ENCODE assay signal across 12 cellular contexts in the genomic region with DNA sequence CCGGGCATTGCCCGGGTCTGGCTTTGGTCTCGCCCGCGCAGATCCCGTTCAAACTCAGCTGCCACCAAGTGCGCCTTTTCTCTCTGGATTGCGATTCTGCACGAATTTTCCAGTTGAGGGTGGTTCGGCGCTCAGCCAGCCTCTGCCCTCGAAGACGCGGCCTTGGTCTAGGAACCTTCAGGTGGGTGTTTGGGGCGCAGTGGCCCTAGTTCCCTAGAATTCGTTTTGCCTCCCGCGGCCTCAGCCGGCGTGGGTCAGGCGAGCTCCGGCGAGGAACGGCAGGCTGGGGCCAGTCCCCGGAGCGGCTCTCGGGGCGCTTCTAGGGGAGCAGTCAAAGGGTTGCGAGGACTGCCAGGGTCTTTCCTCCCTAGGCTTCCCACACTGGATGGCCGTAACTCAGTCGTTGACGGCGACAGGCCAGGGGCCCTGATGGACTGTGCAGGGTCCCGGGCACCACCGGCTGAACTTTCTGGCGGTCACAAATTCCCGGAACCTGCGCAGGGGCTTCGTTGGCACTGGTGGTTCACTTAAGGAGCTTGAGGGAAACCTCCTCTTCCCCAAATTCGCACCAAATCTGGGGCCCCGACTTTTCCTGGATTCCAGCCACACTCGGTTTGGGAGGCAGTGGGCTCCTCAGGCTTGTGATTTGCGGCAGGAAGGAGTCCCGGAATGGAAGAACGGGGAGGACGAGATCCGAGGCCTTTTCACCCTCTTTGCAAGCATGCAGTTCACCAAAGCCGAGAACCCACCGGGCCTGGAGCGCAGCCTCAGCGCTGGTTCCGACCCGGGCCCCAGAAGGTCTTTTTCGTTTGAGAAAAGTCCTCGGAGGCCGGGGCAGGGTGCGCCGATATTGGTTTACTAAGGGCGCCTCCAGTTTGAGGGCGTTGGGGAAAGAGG. TPM values are rescaled to one million over a fixed set of nuclear protein-coding genes. Genes with fewer than 3 reads are reported as not detected.
DNase-seq lines count a peak whose midpoint lies in the region; ATAC-seq and TF ChIP-seq lines count a peak whose summit lies in the region.
"Had no signal": no experiment of that assay in that cellular context is flagged by ENCODE, and none has a peak within 500 bp of the region (broad histone marks: within the 10 kb centered on the region; RNA-seq: fewer than 3 reads in every experiment).

No MANE protein-coding gene starts in this region.

- no peak overlapping the region for H4K5ac ChIP-seq in H9 (ENCODE audit: insufficient read length, low read depth, low read length)

- no peaks in the 10 kb centered on the region for H3K9me3 ChIP-seq in H9 (ENCODE audit: control insufficient read depth, low read depth, low read length)
- no peaks in the 10 kb centered on the region for H3K9me3 ChIP-seq in iPS-15b (ENCODE audit: control insufficient read depth, insufficient read depth, low read length)
- H3K9me3 ChIP-seq in skeletal muscle tissue (ENCODE audit: control insufficient read depth in 3 of 3, low read length in 3 of 3): no peaks in the 10 kb centered on the region
- H3K9me3 ChIP-seq: SJSA1 had no signal

- H2BK12ac ChIP-seq in H9 (ENCODE audit: insufficient read length, low read depth, low read length): no peak overlapping the region

- CTCF ChIA-PET in WTC11 (lab: Charles Lee): interaction anchor here (6.6 kb wide), 2 partner anchors 38 to 44 kb away, joined by 79 to 201 read pairs; no protein-coding TSS in a partner anchor

- no peak overlapping the region for H3K4ac ChIP-seq in H9 (ENCODE audit: low read depth, low read length)

- in situ Hi-C loops in GM13977 (cut with MboI; ENCODE audit: low pct_unique_long_range_greater_than_20kb, low sequenced_read_pairs, unreplicated experiment): no loop called here

- no peak overlapping the region for H4K91ac ChIP-seq in H9 (ENCODE audit: insufficient read length, low read depth, low read length)

- peak overlapping the region; percentile 89 for H3K4me2 ChIP-seq in H9 (ENCODE audit: insufficient read depth, insufficient read length, low read length)

- H3K23me2 ChIP-seq in H9 (ENCODE audit: insufficient read length, low read depth, low read length, poor library complexity, severe bottlenecking): peaks cover 21% of the 10 kb centered on the region

- no peak overlapping the region for H4K8ac ChIP-seq in H9 (replicated peaks; ENCODE audit: insufficient read length, low read depth, low read length)

- POLR2A ChIA-PET in WTC11 (lab: Charles Lee): no interaction called here

- no peak for TF ChIP-seq CTCF in H9 (conservative IDR thresholded peaks at IDR 0.05)
- no peak for TF ChIP-seq CTCF in WTC11 (IDR thresholded peaks at IDR 0.05)
- TF ChIP-seq CTCF in GM13977 (IDR thresholded peaks at IDR 0.05; ENCODE audit: extremely low read depth, insufficient read depth, missing control alignments): no peak

- WGBS in H9 (ENCODE audit: extremely low coverage, insufficient read length, low lambda C conversion rate): no CpG with 5 or more reads among the region's 60 CpGs

- H4K20me1 ChIP-seq in H9 (ENCODE audit: control insufficient read depth, insufficient read depth, insufficient read length): no peaks in the 10 kb centered on the region

- no peak overlapping the region for H2BK20ac ChIP-seq in H9 (ENCODE audit: low read depth, low read length, poor library complexity, severe bottlenecking)

- peak overlapping the region; percentile 41 for H3K4me3 ChIP-seq in iPS-15b (ENCODE audit: low read depth, low read length)
- H3K4me3 ChIP-seq in skeletal muscle tissue (ENCODE audit: low read length in 3 of 3): peak overlapping the region in 2 of 3 donors; percentile 6 to 55

- H3K4me1 ChIP-seq in H9 (ENCODE audit: insufficient read depth, low read length) (peaks cover 2% of the 10 kb centered on the region; the same call in 1 of the 2 replicates), iPS-15b (ENCODE audit: control insufficient read depth, insufficient read depth, low read length) (peaks cover 13% of the 10 kb centered on the region), skeletal muscle tissue (ENCODE audit: control insufficient read depth in 3 of 3, insufficient read depth in 3 of 3, low read length in 3 of 3) (peaks cover 9 to 19% (median 14%) of the 10 kb centered on the region in 3 donors)

- no peak overlapping the region for H2BK15ac ChIP-seq in H9 (ENCODE audit: low read depth, low read length)

- H3K18ac ChIP-seq in H9 (ENCODE audit: insufficient read length, low read depth, low read length): no peak overlapping the region

- H3K9ac ChIP-seq in H9 (ENCODE audit: extremely low read depth, insufficient read length, low read length) (no peak overlapping the region), iPS-15b (ENCODE audit: low read depth, low read length) (no peak overlapping the region), skeletal muscle tissue (ENCODE audit: low read depth in 1 of 3, low read length in 3 of 3) (no peak overlapping the region)

- no peak overlapping the region for H3K27ac Mint-ChIP-seq in H9
- no peak overlapping the region for H3K27ac Mint-ChIP-seq in WTC11

- no peak overlapping the region for H3K56ac ChIP-seq in H9 (ENCODE audit: insufficient read length, low read depth, low read length)

- no peak overlapping the region for H2AFZ ChIP-seq in H9 (ENCODE audit: low read length)

- H3K4me3 Mint-ChIP-seq in H9: peak overlapping the region; percentile 65 to 82
- H3K4me3 Mint-ChIP-seq in WTC11: peak overlapping the region; percentile 89

- no peak overlapping the region for H2AK5ac ChIP-seq in H9 (ENCODE audit: insufficient read length, low read length)

- H3T11ph ChIP-seq in H9 (ENCODE audit: low read length): no peak overlapping the region

- H3K79me1 ChIP-seq in H9 (ENCODE audit: insufficient read depth, low read depth, low read length, poor library complexity, severe bottlenecking): no peaks in the 10 kb centered on the region

- H3K36me3 ChIP-seq in iPS-15b (ENCODE audit: control insufficient read depth, insufficient read depth, low read length) (no peaks in the 10 kb centered on the region), skeletal muscle tissue (ENCODE audit: control insufficient read depth in 3 of 3, insufficient read depth in 3 of 3, low read length in 3 of 3) (no peaks in the 10 kb centered on the region)
- H3K36me3 ChIP-seq: SJSA1 had no signal

- no peaks in the 10 kb centered on the region for H3K79me2 ChIP-seq in H9 (ENCODE audit: insufficient read depth, low read length)

- peaks cover 100% of the 10 kb centered on the region for H3K27me3 Mint-ChIP-seq in H9 (ENCODE audit: low read depth)
- peaks cover 100% of the 10 kb centered on the region for H3K27me3 Mint-ChIP-seq in WTC11 (ENCODE audit: low read depth)

- H3K4me1 Mint-ChIP-seq in H9 (peaks cover 43 to 78% of the 10 kb centered on the region in 2 experiments), WTC11 (peaks cover 55% of the 10 kb centered on the region)

- no peaks in the 10 kb centered on the region for H3K36me3 Mint-ChIP-seq in H9 (ENCODE audit: insufficient read depth in 1 of 3, low read depth in 3 of 3)
- H3K36me3 Mint-ChIP-seq in WTC11: peaks cover 2% of the 10 kb centered on the region; the same call in 1 of the 2 replicates

- no peak overlapping the region for H3K23ac ChIP-seq in H9 (ENCODE audit: insufficient read length, low read depth, low read length)

- no peak overlapping the region for H2BK120ac ChIP-seq in H9 (ENCODE audit: low read depth, low read length, poor library complexity, severe bottlenecking)

- H3K27me3 ChIP-seq in H9 (ENCODE audit: insufficient read depth, low read length) (peaks cover 85% of the 10 kb centered on the region), iPS-15b (ENCODE audit: control insufficient read depth, insufficient read depth, low read length) (peaks cover 97% of the 10 kb centered on the region), skeletal muscle tissue (ENCODE audit: control insufficient read depth in 3 of 3, insufficient read depth in 3 of 3, low read length in 3 of 3) (peaks cover 75 to 92% (median 87%) of the 10 kb centered on the region in 3 donors)

- DNase-seq in H9 (no peak), WTC11 (ENCODE audit: low spot score) (no peak), NCI-H2227 treated with DMSO at 0.1 percent for 48 hours (lab: John Stamatoyannopoulos, UW) (no peak), GM13977 (ENCODE audit: low spot score) (no peak)
- DNase-seq: activated effector memory CD4-positive, alpha-beta T cell treated with anti-CD3 and anti-CD28 coated beads, Interleukin-2, amount 50 U/mL, for 16 hours; NCI-H1092 treated with DMSO at 0.1 percent for 48 hours; NCI-H774 had no signal

- no peak overlapping the region for H2BK5ac ChIP-seq in H9 (ENCODE audit: insufficient read length, low read length)

- H3K14ac ChIP-seq in H9 (ENCODE audit: insufficient read depth, low read length): peak overlapping the region; percentile 13; the same call in 1 of the 2 replicates

- H3K9me3 Mint-ChIP-seq in H9: no peaks in the 10 kb centered on the region; a peak in 2 of 5 replicates
- H3K9me3 Mint-ChIP-seq in WTC11: no peaks in the 10 kb centered on the region

- H3K27ac ChIP-seq in H9 (ENCODE audit: insufficient read length, low read depth, low read length): no peak overlapping the region
- no peak overlapping the region for H3K27ac ChIP-seq in skeletal muscle tissue (ENCODE audit: low read depth, low read length)
- H3K27ac ChIP-seq: SJSA1 had no signal

- ATAC-seq in WTC11 (no peak), HG03460 (IDR thresholded peaks at IDR 0.05; ENCODE audit: unreplicated experiment) (no peak)

TF ChIP-seq in WTC11, 78 proteins besides CTCF, POLR2A, EP300 and RAD21:
- TF ChIP-seq TEAD4 (CRISPR knock-in tag; IDR thresholded peaks at IDR 0.05): 0 out of 2 replicates have a peak, but pooled peaks have one; percentile 24
- TF ChIP-seq, protein P1, sequence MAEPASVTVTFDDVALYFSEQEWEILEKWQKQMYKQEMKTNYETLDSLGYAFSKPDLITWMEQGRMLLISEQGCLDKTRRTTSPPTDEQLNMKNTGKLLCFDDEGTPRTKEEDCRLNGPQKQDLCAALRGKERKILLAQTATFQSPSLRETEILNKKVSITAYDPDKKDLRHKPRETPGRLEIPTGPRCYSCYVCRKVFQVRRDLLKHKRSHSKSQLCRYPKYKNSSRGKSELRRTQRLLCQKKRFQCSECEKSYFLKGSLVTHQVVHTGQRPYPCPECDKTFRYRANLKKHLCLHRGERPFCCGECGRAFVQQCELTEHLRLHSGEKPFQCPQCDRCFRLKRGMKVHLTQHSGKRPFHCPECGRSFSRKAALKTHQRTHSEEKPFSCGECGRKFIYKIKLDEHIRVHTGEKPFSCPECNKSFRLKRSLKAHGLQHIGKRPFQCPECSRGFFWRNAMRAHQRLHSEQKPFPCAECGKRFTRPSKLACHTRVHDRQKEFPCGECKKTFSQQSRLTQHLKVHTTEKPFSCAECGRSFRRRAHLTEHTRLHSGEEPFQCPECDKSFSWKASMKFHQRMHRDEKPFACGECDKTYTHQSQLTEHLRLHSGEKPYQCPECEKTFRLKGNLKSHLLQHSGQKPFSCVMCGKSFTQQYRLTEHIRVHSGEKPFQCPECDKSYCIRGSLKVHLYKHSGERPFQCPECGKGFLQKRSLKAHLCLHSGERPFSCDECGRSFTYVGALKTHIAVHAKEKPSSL (CRISPR knock-in tag; conservative IDR thresholded peaks at IDR 0.05): no peak

RNA-seq across cellular contexts. Expression of a gene that starts 1.2 kb away (rescaled TPM):
- total RNA-seq in H9 (2021): 2.3 and 2.5 TPM in 2 replicates
- 1.7 to 3.7 TPM (median 1.8 TPM) in 3 replicates for total RNA-seq in WTC11 (2021)
- total RNA-seq in skeletal muscle tissue: not detected
- total RNA-seq: glomerular endothelial cell, SJSA1 had no signal
